Comparison of ENCODE assay signal across 28 cellular contexts in genomic region chr3:25587094-25587493, GRCh38.
A peak's percentile ranks its signal among the peaks of the same experiment; 100 is the strongest.
DNase-seq lines count a peak whose midpoint lies in the region; ATAC-seq and TF ChIP-seq lines count a peak whose summit lies in the region.
"Had no signal": no experiment of that assay in that cellular context is flagged by ENCODE, and none has a peak within 500 bp of the region (broad histone marks: within the 10 kb centered on the region; RNA-seq: fewer than 3 reads in every experiment).

No MANE protein-coding gene starts in this region.

- no peaks in the 10 kb centered on the region for H3K4me1 ChIP-seq in breast epithelium
- H3K4me1 ChIP-seq in foreskin keratinocyte: no peaks in the 10 kb centered on the region
- H3K4me1 ChIP-seq: Peyer's patch, suprapubic skin had no signal

- peak; percentile 45 for DNase-seq in MCF 10A (ENCODE audit: unreplicated experiment)
- DNase-seq in breast epithelium (ENCODE audit: low spot score in 2 of 2): no peak
- DNase-seq in RWPE1 (ENCODE audit: low spot score): peak; percentile 2
- peak in 1 of 2 donors; percentile 47 for DNase-seq in foreskin keratinocyte
- no peak for DNase-seq in type B pancreatic cell (ENCODE audit: extremely low spot score, unreplicated experiment)
- DNase-seq in posterior cingulate gyrus: no peak
- DNase-seq in NOMO-1 treated with dmso at 0.1 percent for 144 hours (lab: John Stamatoyannopoulos, UW; ENCODE audit: unreplicated experiment): no peak
- DNase-seq: activated CD4-positive, alpha-beta T cell treated with anti-CD3 and anti-CD28 coated beads, Interleukin-2, amount 10 ng/mL, durations not matched to agents 7 days and 5 days; activated CD8-positive, alpha-beta memory T cell treated with anti-CD3 and anti-CD28 coated beads, Interleukin-2, amount 10 ng/mL, durations not matched to agents 7 days and 5 days; activated naive CD4-positive, alpha-beta T cell treated with Interleukin-2 at 50 U/mL for 16 hours; activated T-cell treated with anti-CD3 and anti-CD28 coated beads, Interleukin-2, amount 50 U/mL, for 72 hours; amniotic stem cell; COR-L47; DMS79 treated with DMSO at 0.1 percent for 48 hours; MG63; naive B cell; NCI-H1694 treated with DMSO at 0.1 percent for 48 hours; NCI-H226; NK-92 treated with Interleukin-12 subunit alpha and Interleukin-12 subunit beta, amount 100 ng/mL, for 24 hours; occipital lobe; Peyer's patch; retina; T-helper 1 cell had no signal

- H3K27ac Mint-ChIP-seq in MCF 10A (ENCODE audit: low read depth, unreplicated experiment) (no peak overlapping the region), type B pancreatic cell (no peak overlapping the region)
- H3K27ac Mint-ChIP-seq: activated CD4-positive, alpha-beta T cell treated with anti-CD3 and anti-CD28 coated beads, Interleukin-2, amount 10 ng/mL, durations not matched to agents 7 days and 5 days; activated CD8-positive, alpha-beta memory T cell treated with anti-CD3 and anti-CD28 coated beads, Interleukin-2, amount 10 ng/mL, durations not matched to agents 7 days and 5 days; activated T-cell treated with anti-CD3 and anti-CD28 coated beads, Interleukin-2, amount 50 U/mL, for 72 hours; dendritic cell treated with granulocyte-macrophage colony-stimulating factor and Interleukin-4, amounts not matched to agents 40 ng/mL and 50 ng/mL, for 4 days; naive B cell; stimulated activated effector memory CD8-positive, alpha-beta T cell treated with anti-CD3 and anti-CD28 coated beads, Interleukin-12 subunit alpha, Interleukin-12 subunit beta, amount 100 ng/mL, for 72 hours had no signal

- BruUV-seq in MCF 10A (replicated peaks; lab: Mats Ljungman, UMichigan): no TSS peak

- H3K4me3 ChIP-seq in breast epithelium: no peak overlapping the region
- H3K4me3 ChIP-seq: MG63, Peyer's patch, suprapubic skin had no signal

- H3K9me3 Mint-ChIP-seq in MCF 10A (ENCODE audit: unreplicated experiment): peaks cover 7% of the 10 kb centered on the region
- H3K9me3 Mint-ChIP-seq in type B pancreatic cell: no peaks in the 10 kb centered on the region
- H3K9me3 Mint-ChIP-seq: activated CD4-positive, alpha-beta T cell treated with anti-CD3 and anti-CD28 coated beads, Interleukin-2, amount 10 ng/mL, durations not matched to agents 7 days and 5 days; dendritic cell treated with granulocyte-macrophage colony-stimulating factor and Interleukin-4, amounts not matched to agents 40 ng/mL and 50 ng/mL, for 4 days; stimulated activated effector memory CD8-positive, alpha-beta T cell treated with anti-CD3 and anti-CD28 coated beads, Interleukin-12 subunit alpha, Interleukin-12 subunit beta, amount 100 ng/mL, for 72 hours had no signal

- CTCF ChIA-PET in MCF 10A (lab: Yijun Ruan, JAX) (interaction anchor here (0.9 to 3.0 kb wide), 9 partner anchors 9 to 815 kb away, joined by 3 to 17 read pairs (median 3); no protein-coding TSS in a partner anchor), RWPE1 (lab: Yijun Ruan, JAX) (interaction anchor here (0.6 kb wide), 1 partner anchor 175 kb away, joined by 3 read pairs; no protein-coding TSS in a partner anchor)

- no peaks in the 10 kb centered on the region for H3K9me3 ChIP-seq in breast epithelium
- H3K9me3 ChIP-seq: MG63, Peyer's patch, suprapubic skin had no signal

- TF ChIP-seq CTCF in MCF 10A (IDR thresholded peaks at IDR 0.05; ENCODE audit: unreplicated experiment) (peak; percentile 13), breast epithelium (IDR thresholded peaks at IDR 0.05) (no peak), RWPE1 (conservative IDR thresholded peaks at IDR 0.05; ENCODE audit: low read depth) (no peak), foreskin keratinocyte (conservative IDR thresholded peaks at IDR 0.05) (no peak), type B pancreatic cell (conservative IDR thresholded peaks at IDR 0.05) (peak; percentile 23)

- H3K27me3 Mint-ChIP-seq in MCF 10A (ENCODE audit: insufficient read depth, unreplicated experiment) (peaks cover 33% of the 10 kb centered on the region), type B pancreatic cell (peaks cover 4% of the 10 kb centered on the region)
- H3K27me3 Mint-ChIP-seq: activated CD4-positive, alpha-beta T cell treated with anti-CD3 and anti-CD28 coated beads, Interleukin-2, amount 10 ng/mL, durations not matched to agents 7 days and 5 days; activated CD8-positive, alpha-beta memory T cell treated with anti-CD3 and anti-CD28 coated beads, Interleukin-2, amount 10 ng/mL, durations not matched to agents 7 days and 5 days; dendritic cell treated with granulocyte-macrophage colony-stimulating factor and Interleukin-4, amounts not matched to agents 40 ng/mL and 50 ng/mL, for 4 days had no signal

- H3K36me3 Mint-ChIP-seq in MCF 10A (ENCODE audit: insufficient read depth, unreplicated experiment) (no peaks in the 10 kb centered on the region), type B pancreatic cell (peaks cover 36% of the 10 kb centered on the region)
- H3K36me3 Mint-ChIP-seq: activated CD8-positive, alpha-beta memory T cell treated with anti-CD3 and anti-CD28 coated beads, Interleukin-2, amount 10 ng/mL, durations not matched to agents 7 days and 5 days; naive B cell; stimulated activated effector memory CD8-positive, alpha-beta T cell treated with anti-CD3 and anti-CD28 coated beads, Interleukin-12 subunit alpha, Interleukin-12 subunit beta, amount 100 ng/mL, for 72 hours had no signal

- POLR2A ChIA-PET in MCF 10A (lab: Yijun Ruan, JAX) (interaction anchor here (0.5 to 1.8 kb wide), 3 partner anchors 565 to 1429 kb away, joined by 3 to 7 read pairs (median 4); no protein-coding TSS in a partner anchor), RWPE1 (lab: Yijun Ruan, JAX; ENCODE audit: low non-redundant PET) (no interaction called here)

- no peak for TF ChIP-seq POLR2A in breast epithelium (IDR thresholded peaks at IDR 0.05)

- no peaks in the 10 kb centered on the region for H3K36me3 ChIP-seq in breast epithelium
- H3K36me3 ChIP-seq: MG63, Peyer's patch, suprapubic skin had no signal

- H3K4me3 Mint-ChIP-seq in MCF 10A (ENCODE audit: unreplicated experiment) (no peak overlapping the region), type B pancreatic cell (no peak overlapping the region)
- H3K4me3 Mint-ChIP-seq: activated CD4-positive, alpha-beta T cell treated with anti-CD3 and anti-CD28 coated beads, Interleukin-2, amount 10 ng/mL, durations not matched to agents 7 days and 5 days; activated CD8-positive, alpha-beta memory T cell treated with anti-CD3 and anti-CD28 coated beads, Interleukin-2, amount 10 ng/mL, durations not matched to agents 7 days and 5 days; activated T-cell treated with anti-CD3 and anti-CD28 coated beads, Interleukin-2, amount 50 U/mL, for 72 hours; dendritic cell treated with granulocyte-macrophage colony-stimulating factor and Interleukin-4, amounts not matched to agents 40 ng/mL and 50 ng/mL, for 4 days; naive B cell; stimulated activated effector memory CD8-positive, alpha-beta T cell treated with anti-CD3 and anti-CD28 coated beads, Interleukin-12 subunit alpha, Interleukin-12 subunit beta, amount 100 ng/mL, for 72 hours had no signal

- H3K4me1 Mint-ChIP-seq in MCF 10A (ENCODE audit: insufficient read depth, unreplicated experiment): peaks cover 14% of the 10 kb centered on the region
- peaks cover 35% of the 10 kb centered on the region for H3K4me1 Mint-ChIP-seq in type B pancreatic cell (ENCODE audit: unreplicated experiment)
- H3K4me1 Mint-ChIP-seq: activated CD4-positive, alpha-beta T cell treated with anti-CD3 and anti-CD28 coated beads, Interleukin-2, amount 10 ng/mL, durations not matched to agents 7 days and 5 days; activated CD8-positive, alpha-beta memory T cell treated with anti-CD3 and anti-CD28 coated beads, Interleukin-2, amount 10 ng/mL, durations not matched to agents 7 days and 5 days; naive B cell had no signal

- intact Hi-C loops in MCF 10A (cut with micrococcal nuclease): loop anchor here (10.0 kb wide), 1 partner anchor 292 kb away; no protein-coding TSS in a partner anchor
- intact Hi-C loops in breast epithelium (cut with DNase I; ENCODE audit: low total_unique reads): no loop called here
- intact Hi-C loops in posterior cingulate gyrus (cut with DNase I): no loop called here

- H3K27ac ChIP-seq in breast epithelium (no peak overlapping the region), RWPE1 (no peak overlapping the region), foreskin keratinocyte (no peak overlapping the region)
- H3K27ac ChIP-seq: Peyer's patch, suprapubic skin, VCaP had no signal

- ATAC-seq in foreskin keratinocyte: peak; percentile 52
- no peak for ATAC-seq in HG02981 (IDR thresholded peaks at IDR 0.05; ENCODE audit: unreplicated experiment)
- ATAC-seq: activated CD8-positive, alpha-beta memory T cell treated with anti-CD3 and anti-CD28 coated beads, Interleukin-2, amount 10 ng/mL, durations not matched to agents 7 days and 5 days; activated T-cell treated with anti-CD3 and anti-CD28 coated beads, Interleukin-2, amount 50 U/mL, for 72 hours; stimulated activated effector memory CD8-positive, alpha-beta T cell treated with anti-CD3 and anti-CD28 coated beads, Interleukin-12 subunit alpha, Interleukin-12 subunit beta, amount 100 ng/mL, for 72 hours had no signal

- H3K27me3 ChIP-seq in breast epithelium (no peaks in the 10 kb centered on the region), foreskin keratinocyte (no peaks in the 10 kb centered on the region)
- H3K27me3 ChIP-seq: MG63, Peyer's patch, suprapubic skin had no signal

Comparison
In these comparisons a context has a peak if more than half of its experiments do, and no peak if none do; other contexts are left out.
1. DNase-seq: peak in MCF 10A (single experiment) and RWPE1 (single experiment); none in breast epithelium (0 of 2), type B pancreatic cell (single experiment), posterior cingulate gyrus (0 of 10) and NOMO-1 treated with dmso at 0.1 percent for 144 hours (single experiment).
2. CTCF ChIP-seq: peak in MCF 10A (single experiment) and type B pancreatic cell (single experiment); none in breast epithelium (0 of 3), RWPE1 (single experiment) and foreskin keratinocyte (single experiment).